In the genomic region with DNA sequence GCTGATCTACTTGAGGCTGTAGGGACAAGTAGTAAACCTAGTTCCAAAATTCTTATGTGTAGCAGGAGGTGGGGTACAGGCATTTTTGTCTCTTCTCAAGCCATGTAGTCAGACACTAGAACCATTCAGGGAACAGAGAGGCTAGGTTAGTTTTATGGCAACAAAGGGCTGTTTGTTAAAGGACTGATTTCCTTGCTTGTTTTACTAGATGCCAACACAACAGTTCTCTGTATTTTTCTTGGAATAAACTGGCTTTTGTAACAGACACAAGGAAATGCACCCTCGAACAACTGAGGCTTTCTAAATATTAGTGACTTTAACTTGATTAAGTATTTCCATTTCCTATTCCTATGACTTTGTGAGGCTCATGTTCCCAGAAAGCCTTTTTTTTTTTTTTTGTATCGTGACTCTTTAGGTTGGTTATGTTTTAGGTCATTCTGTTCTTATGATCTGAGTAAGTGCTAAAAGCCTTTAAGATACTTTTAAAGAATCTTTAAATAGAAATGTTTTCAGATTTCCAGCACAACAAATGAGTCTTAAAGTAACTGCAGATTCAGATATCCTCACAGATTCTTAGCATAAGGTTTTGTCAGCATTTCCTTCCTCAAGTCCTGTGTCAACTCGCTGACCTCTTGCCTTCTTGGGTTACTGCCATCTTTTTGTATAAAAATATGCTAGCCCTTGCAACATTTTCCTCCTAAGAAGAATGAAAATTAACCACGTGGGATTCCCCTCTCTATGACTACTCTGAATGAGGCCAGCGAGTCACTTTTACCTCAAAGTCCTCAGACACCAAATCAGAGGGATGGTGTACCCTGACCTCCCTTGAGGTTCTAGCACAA, we compare ENCODE assay signal across 9 cellular contexts.
A peak's percentile ranks its signal among the peaks of the same experiment; 100 is the strongest.
DNase-seq lines count a peak whose midpoint lies in the region; ATAC-seq and TF ChIP-seq lines count a peak whose summit lies in the region.
"Had no signal": no experiment of that assay in that cellular context is flagged by ENCODE, and none has a peak within 500 bp of the region (broad histone marks: within the 10 kb centered on the region; RNA-seq: fewer than 3 reads in every experiment).

No MANE protein-coding gene starts in this region.

- peak; percentile 76 for DNase-seq in AG20443 (ENCODE audit: low spot score)
- no peak for DNase-seq in RWPE2 (ENCODE audit: low spot score)
- DNase-seq in fibroblast of peridontal ligament (ENCODE audit: extremely low read depth) = peak; percentile 95
- DNase-seq in pulmonary artery endothelial cell (ENCODE audit: low read depth, low spot score) = peak; percentile 91
- no peak for DNase-seq in NCI-H748 treated with DMSO at 0.1 percent for 48 hours (lab: John Stamatoyannopoulos, UW)
- DNase-seq in NCI-H1417 treated with DMSO at 0.1 percent for 48 hours (lab: John Stamatoyannopoulos, UW) = no peak

- ATAC-seq in GM21786 (IDR thresholded peaks at IDR 0.05; ENCODE audit: unreplicated experiment) = peak; percentile 51
- peak; percentile 64 for ATAC-seq in RWPE2 (ENCODE audit: low read depth)
- no peak for ATAC-seq in HG03460 (IDR thresholded peaks at IDR 0.05; ENCODE audit: unreplicated experiment)

- H3K4me3 ChIP-seq in RWPE2 (ENCODE audit: severe bottlenecking) = no peak overlapping the region
- H3K4me3 ChIP-seq: cardiac muscle cell had no signal

- no peaks in the 10 kb centered on the region for H3K9me3 ChIP-seq in RWPE2 (ENCODE audit: severe bottlenecking)

- no peak for TF ChIP-seq CTCF in RWPE2 (IDR thresholded peaks at IDR 0.05; ENCODE audit: poor library complexity, severe bottlenecking)

- peak overlapping the region; percentile 24 for H3K27ac ChIP-seq in RWPE2 (ENCODE audit: poor library complexity, severe bottlenecking)
- H3K27ac ChIP-seq: cardiac muscle cell had no signal

- H3K4me1 ChIP-seq in RWPE2 (ENCODE audit: insufficient read depth, poor library complexity, severe bottlenecking) = peaks cover 16% of the 10 kb centered on the region

- H3K27me3 ChIP-seq in RWPE2 (ENCODE audit: insufficient read depth, poor library complexity, severe bottlenecking) = no peaks in the 10 kb centered on the region
- H3K27me3 ChIP-seq: cardiac muscle cell had no signal

- no peaks in the 10 kb centered on the region for H3K36me3 ChIP-seq in RWPE2 (ENCODE audit: low read depth)
- H3K36me3 ChIP-seq: cardiac muscle cell had no signal

Comparison
In these comparisons a context has a peak if more than half of its experiments do, and no peak if none do; other contexts are left out.
1. DNase-seq: peak in AG20443 (single experiment), fibroblast of peridontal ligament (single experiment) and pulmonary artery endothelial cell (single experiment); none in RWPE2 (single experiment), NCI-H748 treated with DMSO at 0.1 percent for 48 hours (single experiment) and NCI-H1417 treated with DMSO at 0.1 percent for 48 hours (single experiment).